11 cellular contexts compared by ENCODE assay signal in the genomic region with DNA sequence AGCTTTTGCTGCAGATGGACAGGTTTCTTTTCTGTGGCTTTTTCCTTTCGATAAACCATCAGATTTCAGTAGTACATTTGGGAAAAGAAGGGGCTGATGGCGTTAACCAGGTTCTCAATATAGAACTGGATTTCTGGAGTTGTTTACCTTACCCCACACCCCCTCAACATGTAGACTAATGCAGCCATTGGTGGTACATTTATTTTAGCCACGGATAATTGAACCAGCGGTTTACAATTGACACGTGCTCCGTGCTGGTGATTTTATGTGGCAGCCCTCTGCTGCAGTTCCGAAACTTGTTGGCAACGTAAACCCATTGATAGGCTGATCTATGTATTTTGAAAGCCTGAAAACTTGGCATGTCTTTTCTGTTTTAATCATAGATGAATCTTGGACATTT. TPM values are rescaled to one million over a fixed set of nuclear protein-coding genes. Genes with fewer than 3 reads are reported as not detected.
DNase-seq lines count a peak whose midpoint lies in the region; ATAC-seq, FAIRE-seq and TF ChIP-seq lines count a peak whose summit lies in the region.
"Had no signal": no experiment of that assay in that cellular context is flagged by ENCODE, and none has a peak within 500 bp of the region (broad histone marks: within the 10 kb centered on the region; RNA-seq: fewer than 3 reads in every experiment).

No MANE protein-coding gene starts in this region.

- H3K4me1 ChIP-seq in BE2C (no peaks in the 10 kb centered on the region), HUES48 (ENCODE audit: control insufficient read depth, insufficient read depth, low read length) (peaks cover 41% of the 10 kb centered on the region)

- peaks cover 58% of the 10 kb centered on the region for H3K27me3 ChIP-seq in BE2C
- peaks cover 5% of the 10 kb centered on the region; the same call in 1 of the 2 replicates for H3K27me3 ChIP-seq in HUES48 (ENCODE audit: control insufficient read depth, insufficient read depth, low read length)

- no peak for FAIRE-seq in H54 (lab: Jason Lieb, UNC)

- peak overlapping the region; percentile 26; the same call in 1 of the 2 replicates for H3K9ac ChIP-seq in HUES48 (ENCODE audit: low read depth, low read length)

- H3K27ac Mint-ChIP-seq in nephron progenitor cell = peak overlapping the region; percentile 2
- H3K27ac Mint-ChIP-seq: stimulated activated naive B cell treated with anti-CD40 and anti-IgM and Interleukin-4, amounts not matched to agents 10 μg/mL and 1 μg/mL and 100 μg/mL, for 72 hours had no signal

- H3K27me3 Mint-ChIP-seq in nephron progenitor cell (ENCODE audit: low read depth, poor library complexity) = peaks cover 7% of the 10 kb centered on the region

- no peak for TF ChIP-seq POLR2A in H54 (IDR thresholded peaks at IDR 0.05; ENCODE audit: low read depth, low read length)

- H3K4me1 Mint-ChIP-seq in nephron progenitor cell = peaks cover 41% of the 10 kb centered on the region

- H3K9me3 Mint-ChIP-seq in nephron progenitor cell = no peaks in the 10 kb centered on the region
- H3K9me3 Mint-ChIP-seq: stimulated activated naive B cell treated with anti-CD40 and anti-IgM and Interleukin-4, amounts not matched to agents 10 μg/mL and 1 μg/mL and 100 μg/mL, for 72 hours had no signal

- H3K36me3 Mint-ChIP-seq in nephron progenitor cell (ENCODE audit: low read depth) = peaks cover 51% of the 10 kb centered on the region

- H3K36me3 ChIP-seq in BE2C (no peaks in the 10 kb centered on the region), HUES48 (ENCODE audit: control insufficient read depth, insufficient read depth, low read length) (peaks cover 12% of the 10 kb centered on the region; the same call in 1 of the 2 replicates)

- no peak for ATAC-seq in GM18861 (IDR thresholded peaks at IDR 0.05; ENCODE audit: unreplicated experiment)

- H3K4me3 ChIP-seq in BE2C (ENCODE audit: low read depth, low read length) (peak overlapping the region; percentile 16; the same call in 1 of the 2 replicates), HUES48 (ENCODE audit: low read depth, low read length) (peak overlapping the region; percentile 61), coronary artery (peak overlapping the region; percentile 70)

- DNase-seq in BE2C = no peak
- DNase-seq in coronary artery (ENCODE audit: low spot score) = no peak
- DNase-seq in nephron progenitor cell = no peak
- DNase-seq in activated CD8-positive, alpha-beta memory T cell treated with anti-CD3 and anti-CD28 coated beads, Interleukin-2, amount 50 U/mL, for 4 hours = no peak
- no peak for DNase-seq in H54 (ENCODE audit: insufficient read length, low spot score)
- no peak for DNase-seq in foreskin melanocyte
- DNase-seq: activated CD8-positive, alpha-beta memory T cell treated with anti-CD3 and anti-CD28 coated beads for 24 hours; activated naive CD4-positive, alpha-beta T cell treated with anti-CD3 and anti-CD28 coated beads, Interleukin-2, amount 50 U/mL, for 16 hours; stimulated activated naive B cell treated with anti-CD40 and anti-IgM and Interleukin-4, amounts not matched to agents 10 μg/mL and 1 μg/mL and 100 μg/mL, for 72 hours had no signal

- H3K27ac ChIP-seq in HUES48 (ENCODE audit: low read depth, low read length) (peak overlapping the region; percentile 91), coronary artery (no peak overlapping the region)

- no peak for TF ChIP-seq CTCF in BE2C (IDR thresholded peaks at IDR 0.05; ENCODE audit: low read depth, low read length)
- no peak for TF ChIP-seq CTCF in coronary artery (IDR thresholded peaks at IDR 0.05)
- TF ChIP-seq CTCF in nephron progenitor cell (IDR thresholded peaks at IDR 0.05) = no peak

- H3K9me3 ChIP-seq in BE2C (no peaks in the 10 kb centered on the region), HUES48 (ENCODE audit: control insufficient read depth, insufficient read depth, low read length) (no peaks in the 10 kb centered on the region)

- peak overlapping the region; percentile 82 for H3K4me3 Mint-ChIP-seq in nephron progenitor cell

RNA-seq across cellular contexts. Expression of a gene that starts 5.4 kb away (rescaled TPM):
- 11.6 TPM for polyA plus RNA-seq in BE2C (2012; ENCODE audit: insufficient read depth, insufficient read length, low read depth)

Comparison
In these comparisons a context has a peak if more than half of its experiments do, and no peak if none do; other contexts are left out.
1. H3K4me3 ChIP-seq: peak in every context shown above with its lines; median percentile 70 in coronary artery; 61 in HUES48; 16 in BE2C.